ENCODE assay signal across 23 cellular contexts in genomic region chr11:122874991-122875390, GRCh38. TPM values are rescaled to one million over a fixed set of nuclear protein-coding genes. Genes with fewer than 3 reads are reported as not detected.
DNase-seq lines count a peak whose midpoint lies in the region; ATAC-seq and TF ChIP-seq lines count a peak whose summit lies in the region.
"Had no signal": no experiment of that assay in that cellular context is flagged by ENCODE, and none has a peak within 500 bp of the region (broad histone marks: within the 10 kb centered on the region; RNA-seq: fewer than 3 reads in every experiment).

No MANE protein-coding gene starts in this region.

- H3K27ac ChIP-seq in ascending aorta = no peak overlapping the region
- H3K27ac ChIP-seq: vagina had no signal

- ATAC-seq in GM18873 (IDR thresholded peaks at IDR 0.05; ENCODE audit: low FRiP score, unreplicated experiment) (peak; percentile 67), HG02798 (IDR thresholded peaks at IDR 0.05; ENCODE audit: poor library complexity, unreplicated experiment) (peak; percentile 43), HG03520 (IDR thresholded peaks at IDR 0.05; ENCODE audit: unreplicated experiment) (peak; percentile 83)
- ATAC-seq: CD8-positive, alpha-beta T cell; stimulated activated naive CD8-positive, alpha-beta T cell treated with anti-CD3 and anti-CD28 coated beads, Interleukin-15, amount 100 ng/mL, for 72 hours; WTC11 had no signal

- no peak overlapping the region for H3K4me3 ChIP-seq in GM06990 (replicated peaks; ENCODE audit: low read depth, low read length)
- no peak overlapping the region for H3K4me3 ChIP-seq in ascending aorta
- H3K4me3 ChIP-seq: vagina had no signal

- peak; percentile 55 for DNase-seq in GM06990 (ENCODE audit: extremely low read depth, insufficient read length)
- no peak for DNase-seq in ascending aorta (ENCODE audit: low spot score in 2 of 2)
- no peak for DNase-seq in NCI-H2196 treated with DMSO at 0.1 percent for 48 hours (lab: John Stamatoyannopoulos, UW; ENCODE audit: unreplicated experiment)
- DNase-seq in mesenteric fat pad (ENCODE audit: low spot score) = no peak
- no peak for DNase-seq in stimulated activated CD4-positive, alpha-beta T cell treated with anti-CD3 and anti-CD28 coated beads, Interleukin-4, amount 100 ng/mL, for 4 hours
- DNase-seq: activated effector memory CD4-positive, alpha-beta T cell treated with Interleukin-2 at 50 U/mL for 16 hours; amniotic stem cell; CD8-positive, alpha-beta T cell; DND-41; HCEC 1CT; hippocampal formation; kidney; mesenchymal stem cell; NCI-H1436 treated with DMSO at 0.1 percent for 48 hours; nephron progenitor cell; SHP77; stimulated activated naive CD8-positive, alpha-beta T cell treated with anti-CD3 and anti-CD28 coated beads, Interleukin-15, amount 100 ng/mL, for 72 hours had no signal

- intact Hi-C loops in ascending aorta (cut with DNase I) = no loop called here

- H3K4me1 ChIP-seq in ascending aorta = no peaks in the 10 kb centered on the region
- H3K4me1 ChIP-seq: vagina had no signal

- H3K27me3 ChIP-seq in GM06990 (replicated peaks; ENCODE audit: control insufficient read depth, insufficient read depth, low read length) (no peaks in the 10 kb centered on the region), ascending aorta (no peaks in the 10 kb centered on the region)
- H3K27me3 ChIP-seq: vagina had no signal

- no peaks in the 10 kb centered on the region for H3K9me3 ChIP-seq in ascending aorta
- H3K9me3 ChIP-seq: vagina had no signal

- TF ChIP-seq CTCF in GM06990 (IDR thresholded peaks at IDR 0.05; ENCODE audit: insufficient read depth, low read length, poor library complexity, severe bottlenecking) (no peak), ascending aorta (IDR thresholded peaks at IDR 0.05) (no peak)

- H3K36me3 ChIP-seq in GM06990 (ENCODE audit: control insufficient read depth, insufficient read depth, low read length) (no peaks in the 10 kb centered on the region), ascending aorta (no peaks in the 10 kb centered on the region)
- H3K36me3 ChIP-seq: vagina had no signal

RNA-seq across cellular contexts. Expression of gene JHY, which starts 7.6 kb away (rescaled TPM):
- total RNA-seq in ascending aorta (1.3 TPM), mesenteric fat pad (12.0 TPM)

RNA-seq across cellular contexts. Expression of gene CRTAM, which starts 36.7 kb away (rescaled TPM):
- total RNA-seq in ascending aorta = not detected
- not detected for total RNA-seq in mesenteric fat pad
- total RNA-seq: NCI-H460, vagina, WTC11 had no signal
